Comparison of ENCODE assay signal across 1 cellular context in genomic region chr7:999149-999883, GRCh38.
TF ChIP-seq lines count a peak whose summit lies in the region.

No MANE protein-coding gene starts in this region.

TF ChIP-seq in H1, 55 proteins besides CTCF, POLR2A, EP300 and RAD21:
- no peak for TF ChIP-seq TAF1 (IDR thresholded peaks at IDR 0.05; ENCODE audit: low read depth, low read length)
- TF ChIP-seq HDAC6 (IDR thresholded peaks at IDR 0.05; ENCODE audit: low read depth, low read length), result no peak
- TF ChIP-seq YY1 (IDR thresholded peaks at IDR 0.05; ENCODE audit: low read depth, low read length), result no peak
- no peak for TF ChIP-seq ATF2 (IDR thresholded peaks at IDR 0.05; ENCODE audit: low read length)
- no peak for TF ChIP-seq EZH2 (IDR thresholded peaks at IDR 0.05; ENCODE audit: low read depth, low read length, severe bottlenecking)
- TF ChIP-seq FOSL1 (IDR thresholded peaks at IDR 0.05; ENCODE audit: insufficient read depth, low read depth, low read length), result no peak
- TF ChIP-seq KDM5A (IDR thresholded peaks at IDR 0.05; ENCODE audit: low read length), result no peak
- no peak for TF ChIP-seq NANOG (IDR thresholded peaks at IDR 0.05; ENCODE audit: insufficient read depth, low read depth, low read length, poor library complexity, severe bottlenecking)
- no peak for TF ChIP-seq BCL11A (IDR thresholded peaks at IDR 0.05; ENCODE audit: low read depth in 2 of 2, low read length in 2 of 2)
- no peak for TF ChIP-seq TEAD4 (IDR thresholded peaks at IDR 0.05; ENCODE audit: low read depth, low read length)
- TF ChIP-seq SIN3A (conservative IDR thresholded peaks at IDR 0.05 in 1 of 2, IDR thresholded peaks at IDR 0.05 in 1 of 2; ENCODE audit: low read depth in 1 of 2, low read length in 2 of 2), result no peak
- no peak for TF ChIP-seq TBP (IDR thresholded peaks at IDR 0.05; ENCODE audit: low read depth, low read length)
- TF ChIP-seq CEBPB (IDR thresholded peaks at IDR 0.05; ENCODE audit: low read depth, low read length), result no peak
- TF ChIP-seq ZNF274 (IDR thresholded peaks at IDR 0.05; ENCODE audit: borderline replicate concordance, extremely low read depth, low read length), result no peak
- TF ChIP-seq MAFK (IDR thresholded peaks at IDR 0.05; ENCODE audit: low read depth, low read length), result no peak
- no peak for TF ChIP-seq EGR1 (IDR thresholded peaks at IDR 0.05; ENCODE audit: borderline replicate concordance, low read depth, low read length)
- TF ChIP-seq JUND (IDR thresholded peaks at IDR 0.05; ENCODE audit: low read length), result no peak
- no peak for TF ChIP-seq CBX5 (IDR thresholded peaks at IDR 0.05; ENCODE audit: low read depth, low read length)
TF ChIP-seq in H1: peak in this region for 0.
